ENCODE assay signal across 15 cellular contexts in genomic region chr12:106170285-106170684, GRCh38. TPM values are rescaled to one million over a fixed set of nuclear protein-coding genes. Genes with fewer than 3 reads are reported as not detected.
DNase-seq lines count a peak whose midpoint lies in the region; ATAC-seq and TF ChIP-seq lines count a peak whose summit lies in the region.
"Had no signal": no experiment of that assay in that cellular context is flagged by ENCODE, and none has a peak within 500 bp of the region (broad histone marks: within the 10 kb centered on the region; RNA-seq: fewer than 3 reads in every experiment).

No MANE protein-coding gene starts in this region.

- no peak overlapping the region for H3K27ac ChIP-seq in GM23338 (ENCODE audit: low read depth)
- H3K27ac ChIP-seq: sigmoid colon had no signal

- H3K79me2 ChIP-seq in GM23338 (replicated peaks; ENCODE audit: insufficient read depth) = no peaks in the 10 kb centered on the region

- H3K36me3 Mint-ChIP-seq in GM23338 (ENCODE audit: low read depth) = no peaks in the 10 kb centered on the region
- H3K36me3 Mint-ChIP-seq in activated naive CD8-positive, alpha-beta T cell treated with anti-CD3 and anti-CD28 coated beads for 36 hours = no peaks in the 10 kb centered on the region
- H3K36me3 Mint-ChIP-seq: naive thymus-derived CD8-positive, alpha-beta T cell had no signal

- no peak overlapping the region for H3K4me2 ChIP-seq in GM23338

- H3K9me2 ChIP-seq in GM23338 (ENCODE audit: insufficient read depth) = no peaks in the 10 kb centered on the region

- H3K4me3 Mint-ChIP-seq in GM23338 = no peak overlapping the region
- H3K4me3 Mint-ChIP-seq in activated naive CD8-positive, alpha-beta T cell treated with anti-CD3 and anti-CD28 coated beads for 36 hours = no peak overlapping the region
- H3K4me3 Mint-ChIP-seq: activated T-helper 1 cell treated with anti-CD3 and anti-CD28 coated beads, Interleukin-12 subunit alpha, Interleukin-12 subunit beta, Interleukin-2, Interleukin-4 antibody, amounts not matched to agents 30 ng/mL and 10 ng/mL and 1 ng/mL, durations not matched to agents 14 hours and 24 hours and 36 hours; H9; naive thymus-derived CD8-positive, alpha-beta T cell had no signal

- H3K9me3 Mint-ChIP-seq in GM23338 = peaks cover 11% of the 10 kb centered on the region; the same call in 2 of the 3 replicates
- peaks cover 2% of the 10 kb centered on the region for H3K9me3 Mint-ChIP-seq in activated naive CD8-positive, alpha-beta T cell treated with anti-CD3 and anti-CD28 coated beads for 36 hours
- H3K9me3 Mint-ChIP-seq: activated T-helper 1 cell treated with anti-CD3 and anti-CD28 coated beads, Interleukin-12 subunit alpha, Interleukin-12 subunit beta, Interleukin-2, Interleukin-4 antibody, amounts not matched to agents 30 ng/mL and 10 ng/mL and 1 ng/mL, durations not matched to agents 14 hours and 24 hours and 36 hours had no signal

- ATAC-seq in GM23338 (no peak), GM21529 (IDR thresholded peaks at IDR 0.05; ENCODE audit: unreplicated experiment) (no peak), GM18870 (IDR thresholded peaks at IDR 0.05; ENCODE audit: unreplicated experiment) (no peak)
- ATAC-seq: naive thymus-derived CD8-positive, alpha-beta T cell had no signal

- DNase-seq in GM23338 (ENCODE audit: low spot score) (no peak), RPMI8226 (peak; percentile 65), fibroblast of mammary gland (ENCODE audit: low read depth) (peak; percentile 76), skeletal muscle cell (ENCODE audit: low read depth) (peak; percentile 66)
- no peak for DNase-seq in activated naive CD8-positive, alpha-beta T cell treated with anti-CD3 and anti-CD28 coated beads for 36 hours
- DNase-seq: activated CD4-positive, alpha-beta T cell treated with anti-CD3 and anti-CD28 coated beads for 48 hours; caudate nucleus; erythroblast; H9; naive thymus-derived CD8-positive, alpha-beta T cell; OCI-M1; sigmoid colon had no signal

- no peak for TF ChIP-seq CTCF in GM23338 (conservative IDR thresholded peaks at IDR 0.05; ENCODE audit: low read depth in 2 of 2)
- no peak for TF ChIP-seq CTCF in fibroblast of mammary gland (conservative IDR thresholded peaks at IDR 0.05; ENCODE audit: control insufficient read depth, insufficient read depth, low read depth, low read length)

- H4K20me1 ChIP-seq in GM23338 (replicated peaks; ENCODE audit: insufficient read depth) = no peaks in the 10 kb centered on the region

- H3F3A ChIP-seq in GM23338 (replicated peaks; ENCODE audit: low read depth) = no peaks in the 10 kb centered on the region

- H3K27ac Mint-ChIP-seq in GM23338 = no peak overlapping the region
- no peak overlapping the region for H3K27ac Mint-ChIP-seq in activated naive CD8-positive, alpha-beta T cell treated with anti-CD3 and anti-CD28 coated beads for 36 hours
- H3K27ac Mint-ChIP-seq: activated T-helper 1 cell treated with anti-CD3 and anti-CD28 coated beads, Interleukin-12 subunit alpha, Interleukin-12 subunit beta, Interleukin-2, Interleukin-4 antibody, amounts not matched to agents 30 ng/mL and 10 ng/mL and 1 ng/mL, durations not matched to agents 14 hours and 24 hours and 36 hours; H9 had no signal

- no peak overlapping the region for H3K4me3 ChIP-seq in GM23338
- H3K4me3 ChIP-seq in fibroblast of mammary gland (ENCODE audit: control insufficient read depth, low read depth, low read length) = no peak overlapping the region
- no peak overlapping the region for H3K4me3 ChIP-seq in skeletal muscle cell (ENCODE audit: low read depth, low read length)
- H3K4me3 ChIP-seq: sigmoid colon had no signal

- no peaks in the 10 kb centered on the region for H3K27me3 ChIP-seq in GM23338 (ENCODE audit: insufficient read depth)
- H3K27me3 ChIP-seq: sigmoid colon had no signal

- 0 out of 2 replicates have a peak, but pooled peaks cover 4% of the 10 kb centered on the region for H3K4me1 ChIP-seq in GM23338 (ENCODE audit: insufficient read depth)
- H3K4me1 ChIP-seq: sigmoid colon had no signal

- H3K27me3 Mint-ChIP-seq in GM23338 (ENCODE audit: insufficient read depth, low read depth, poor library complexity) = peaks cover 2% of the 10 kb centered on the region
- peaks cover 13% of the 10 kb centered on the region for H3K27me3 Mint-ChIP-seq in activated naive CD8-positive, alpha-beta T cell treated with anti-CD3 and anti-CD28 coated beads for 36 hours

- peak overlapping the region; percentile 24; the same call in 1 of the 2 replicates for H2AFZ ChIP-seq in GM23338

- peaks cover 7% of the 10 kb centered on the region for H3K4me1 Mint-ChIP-seq in GM23338
- H3K4me1 Mint-ChIP-seq in activated naive CD8-positive, alpha-beta T cell treated with anti-CD3 and anti-CD28 coated beads for 36 hours = peaks cover 2% of the 10 kb centered on the region
- H3K4me1 Mint-ChIP-seq: naive thymus-derived CD8-positive, alpha-beta T cell had no signal

- H3K36me3 ChIP-seq in GM23338 (ENCODE audit: insufficient read depth) = no peaks in the 10 kb centered on the region
- H3K36me3 ChIP-seq: sigmoid colon had no signal

TF ChIP-seq in GM23338, 12 proteins besides CTCF, POLR2A, EP300 and RAD21:
- TF ChIP-seq CREB1 (CRISPR knock-in tag; IDR thresholded peaks at IDR 0.05; ENCODE audit: low read depth) = no peak
- no peak for TF ChIP-seq STAT1 (IDR thresholded peaks at IDR 0.05; ENCODE audit: unreplicated experiment)
- no peak for TF ChIP-seq NANOG (IDR thresholded peaks at IDR 0.05; ENCODE audit: borderline replicate concordance)
- no peak for TF ChIP-seq JUNB (IDR thresholded peaks at IDR 0.05; ENCODE audit: unreplicated experiment)
- TF ChIP-seq, protein P1, sequence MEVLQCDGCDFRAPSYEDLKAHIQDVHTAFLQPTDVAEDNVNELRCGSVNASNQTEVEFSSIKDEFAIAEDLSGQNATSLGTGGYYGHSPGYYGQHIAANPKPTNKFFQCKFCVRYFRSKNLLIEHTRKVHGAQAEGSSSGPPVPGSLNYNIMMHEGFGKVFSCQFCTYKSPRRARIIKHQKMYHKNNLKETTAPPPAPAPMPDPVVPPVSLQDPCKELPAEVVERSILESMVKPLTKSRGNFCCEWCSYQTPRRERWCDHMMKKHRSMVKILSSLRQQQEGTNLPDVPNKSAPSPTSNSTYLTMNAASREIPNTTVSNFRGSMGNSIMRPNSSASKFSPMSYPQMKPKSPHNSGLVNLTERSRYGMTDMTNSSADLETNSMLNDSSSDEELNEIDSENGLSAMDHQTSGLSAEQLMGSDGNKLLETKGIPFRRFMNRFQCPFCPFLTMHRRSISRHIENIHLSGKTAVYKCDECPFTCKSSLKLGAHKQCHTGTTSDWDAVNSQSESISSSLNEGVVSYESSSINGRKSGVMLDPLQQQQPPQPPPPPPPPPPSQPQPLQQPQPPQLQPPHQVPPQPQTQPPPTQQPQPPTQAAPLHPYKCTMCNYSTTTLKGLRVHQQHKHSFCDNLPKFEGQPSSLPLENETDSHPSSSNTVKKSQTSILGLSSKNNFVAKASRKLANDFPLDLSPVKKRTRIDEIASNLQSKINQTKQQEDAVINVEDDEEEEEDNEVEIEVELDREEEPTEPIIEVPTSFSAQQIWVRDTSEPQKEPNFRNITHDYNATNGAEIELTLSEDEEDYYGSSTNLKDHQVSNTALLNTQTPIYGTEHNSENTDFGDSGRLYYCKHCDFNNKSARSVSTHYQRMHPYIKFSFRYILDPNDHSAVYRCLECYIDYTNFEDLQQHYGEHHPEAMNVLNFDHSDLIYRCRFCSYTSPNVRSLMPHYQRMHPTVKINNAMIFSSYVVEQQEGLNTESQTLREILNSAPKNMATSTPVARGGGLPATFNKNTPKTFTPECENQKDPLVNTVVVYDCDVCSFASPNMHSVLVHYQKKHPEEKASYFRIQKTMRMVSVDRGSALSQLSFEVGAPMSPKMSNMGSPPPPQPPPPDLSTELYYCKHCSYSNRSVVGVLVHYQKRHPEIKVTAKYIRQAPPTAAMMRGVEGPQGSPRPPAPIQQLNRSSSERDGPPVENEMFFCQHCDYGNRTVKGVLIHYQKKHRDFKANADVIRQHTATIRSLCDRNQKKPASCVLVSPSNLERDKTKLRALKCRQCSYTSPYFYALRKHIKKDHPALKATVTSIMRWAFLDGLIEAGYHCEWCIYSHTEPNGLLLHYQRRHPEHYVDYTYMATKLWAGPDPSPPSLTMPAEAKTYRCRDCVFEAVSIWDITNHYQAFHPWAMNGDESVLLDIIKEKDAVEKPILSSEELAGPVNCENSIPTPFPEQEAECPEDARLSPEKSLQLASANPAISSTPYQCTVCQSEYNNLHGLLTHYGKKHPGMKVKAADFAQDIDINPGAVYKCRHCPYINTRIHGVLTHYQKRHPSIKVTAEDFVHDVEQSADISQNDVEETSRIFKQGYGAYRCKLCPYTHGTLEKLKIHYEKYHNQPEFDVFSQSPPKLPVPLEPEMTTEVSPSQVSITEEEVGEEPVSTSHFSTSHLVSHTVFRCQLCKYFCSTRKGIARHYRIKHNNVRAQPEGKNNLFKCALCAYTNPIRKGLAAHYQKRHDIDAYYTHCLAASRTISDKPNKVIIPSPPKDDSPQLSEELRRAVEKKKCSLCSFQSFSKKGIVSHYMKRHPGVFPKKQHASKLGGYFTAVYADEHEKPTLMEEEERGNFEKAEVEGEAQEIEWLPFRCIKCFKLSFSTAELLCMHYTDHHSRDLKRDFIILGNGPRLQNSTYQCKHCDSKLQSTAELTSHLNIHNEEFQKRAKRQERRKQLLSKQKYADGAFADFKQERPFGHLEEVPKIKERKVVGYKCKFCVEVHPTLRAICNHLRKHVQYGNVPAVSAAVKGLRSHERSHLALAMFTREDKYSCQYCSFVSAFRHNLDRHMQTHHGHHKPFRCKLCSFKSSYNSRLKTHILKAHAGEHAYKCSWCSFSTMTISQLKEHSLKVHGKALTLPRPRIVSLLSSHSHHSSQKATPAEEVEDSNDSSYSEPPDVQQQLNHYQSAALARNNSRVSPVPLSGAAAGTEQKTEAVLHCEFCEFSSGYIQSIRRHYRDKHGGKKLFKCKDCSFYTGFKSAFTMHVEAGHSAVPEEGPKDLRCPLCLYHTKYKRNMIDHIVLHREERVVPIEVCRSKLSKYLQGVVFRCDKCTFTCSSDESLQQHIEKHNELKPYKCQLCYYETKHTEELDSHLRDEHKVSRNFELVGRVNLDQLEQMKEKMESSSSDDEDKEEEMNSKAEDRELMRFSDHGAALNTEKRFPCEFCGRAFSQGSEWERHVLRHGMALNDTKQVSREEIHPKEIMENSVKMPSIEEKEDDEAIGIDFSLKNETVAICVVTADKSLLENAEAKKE (CRISPR knock-in tag; IDR thresholded peaks at IDR 0.05) = no peak

RNA-seq across cellular contexts. Expression of gene NUAK1, which starts 31.5 kb away (rescaled TPM):
- 15.4 and 16.9 TPM in 2 replicates for total RNA-seq in GM23338 (2014; rRNA removed; shearing (Covaris generic))
- polyA plus RNA-seq in GM23338 (2016; fragmentation: Nextera tagmentation; extraction: Ambion mirVana) = 4.7 and 5.4 TPM in 2 replicates
- not detected for total RNA-seq in activated naive CD8-positive, alpha-beta T cell treated with anti-CD3 and anti-CD28 coated beads for 36 hours
- total RNA-seq: activated T-helper 1 cell treated with anti-CD3 and anti-CD28 coated beads, Interleukin-12 subunit alpha, Interleukin-12 subunit beta, Interleukin-2, Interleukin-4 antibody, amounts not matched to agents 30 ng/mL and 10 ng/mL and 1 ng/mL, durations not matched to agents 14 hours and 24 hours and 36 hours; naive thymus-derived CD8-positive, alpha-beta T cell had no signal

Comparison
In these comparisons a context has a peak if more than half of its experiments do, and no peak if none do; other contexts are left out.
1. DNase-seq: peak in RPMI8226 (single experiment), fibroblast of mammary gland (single experiment) and skeletal muscle cell (single experiment); none in GM23338 (single experiment) and activated naive CD8-positive, alpha-beta T cell treated with anti-CD3 and anti-CD28 coated beads for 36 hours (single experiment).
2. RNA of gene NUAK1, which starts 31.5 kb away (total RNA-seq): 15.4 to 16.9 TPM in GM23338; not detected in activated naive CD8-positive, alpha-beta T cell treated with anti-CD3 and anti-CD28 coated beads for 36 hours; every median in the first group is over 10 times any median in the second.